In the genomic region with DNA sequence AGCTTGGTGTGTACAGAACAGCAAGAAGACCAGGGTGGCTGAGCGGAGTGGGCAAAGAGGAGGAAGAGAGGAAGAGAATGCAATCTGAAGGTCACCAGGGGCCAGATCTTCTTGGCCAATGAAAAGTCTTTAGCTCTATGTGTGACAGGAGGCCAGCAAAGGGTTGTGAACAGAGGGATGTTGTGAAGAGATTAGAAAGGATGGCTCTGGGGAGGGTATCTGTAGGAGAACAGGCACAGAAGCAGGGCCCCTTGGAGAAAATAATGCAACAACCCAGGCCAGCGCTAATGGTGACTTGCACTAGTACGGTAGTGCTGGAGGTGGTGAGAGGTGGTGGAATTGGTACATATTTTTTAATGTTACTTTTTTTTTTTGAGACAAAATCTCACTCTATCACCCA, we compare ENCODE assay signal across 8 cellular contexts.
"Had no signal": no experiment of that assay in that cellular context is flagged by ENCODE, and none has a peak within 500 bp of the region (broad histone marks: within the 10 kb centered on the region; RNA-seq: fewer than 3 reads in every experiment).

No MANE protein-coding gene starts in this region.

- H3K4me3 ChIP-seq: GM12878 had no signal

- FAIRE-seq: G401.6, GM12878, GM12891, GM12892, GM18507, GM19239 had no signal

- DNase-seq: GDM1, GF-D8 had no signal

- ATAC-seq: GM12878 had no signal
